1 cellular context compared by ENCODE assay signal in the genomic region with DNA sequence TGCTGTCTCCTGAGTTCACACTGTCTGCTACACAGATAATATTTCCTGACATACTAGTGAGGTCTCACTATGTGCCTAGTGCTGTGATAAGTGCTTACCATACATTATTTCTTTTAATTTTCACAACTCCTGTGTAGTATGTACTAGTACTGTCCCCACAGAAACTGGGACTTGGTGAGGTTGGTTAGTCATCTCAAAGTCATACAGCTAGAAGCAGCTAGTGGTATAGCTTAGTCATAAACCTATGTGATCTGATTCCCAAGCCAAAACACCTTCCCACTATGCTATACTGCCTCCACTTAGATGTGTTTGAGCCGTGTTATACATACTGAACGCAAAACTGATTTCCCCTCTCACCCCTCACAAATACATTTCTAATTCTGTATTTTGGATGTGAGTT.
TF ChIP-seq lines count a peak whose summit lies in the region.

No MANE protein-coding gene starts in this region.

TF ChIP-seq in HCT116, 20 proteins besides CTCF, POLR2A, EP300 and RAD21 (continued from another document):
- no peak for TF ChIP-seq TCF7L2 (IDR thresholded peaks at IDR 0.05; ENCODE audit: borderline replicate concordance, extremely low read depth, insufficient read depth, insufficient read length)
- TF ChIP-seq SP1 (IDR thresholded peaks at IDR 0.05; ENCODE audit: low read depth) = no peak
- TF ChIP-seq, protein P1, sequence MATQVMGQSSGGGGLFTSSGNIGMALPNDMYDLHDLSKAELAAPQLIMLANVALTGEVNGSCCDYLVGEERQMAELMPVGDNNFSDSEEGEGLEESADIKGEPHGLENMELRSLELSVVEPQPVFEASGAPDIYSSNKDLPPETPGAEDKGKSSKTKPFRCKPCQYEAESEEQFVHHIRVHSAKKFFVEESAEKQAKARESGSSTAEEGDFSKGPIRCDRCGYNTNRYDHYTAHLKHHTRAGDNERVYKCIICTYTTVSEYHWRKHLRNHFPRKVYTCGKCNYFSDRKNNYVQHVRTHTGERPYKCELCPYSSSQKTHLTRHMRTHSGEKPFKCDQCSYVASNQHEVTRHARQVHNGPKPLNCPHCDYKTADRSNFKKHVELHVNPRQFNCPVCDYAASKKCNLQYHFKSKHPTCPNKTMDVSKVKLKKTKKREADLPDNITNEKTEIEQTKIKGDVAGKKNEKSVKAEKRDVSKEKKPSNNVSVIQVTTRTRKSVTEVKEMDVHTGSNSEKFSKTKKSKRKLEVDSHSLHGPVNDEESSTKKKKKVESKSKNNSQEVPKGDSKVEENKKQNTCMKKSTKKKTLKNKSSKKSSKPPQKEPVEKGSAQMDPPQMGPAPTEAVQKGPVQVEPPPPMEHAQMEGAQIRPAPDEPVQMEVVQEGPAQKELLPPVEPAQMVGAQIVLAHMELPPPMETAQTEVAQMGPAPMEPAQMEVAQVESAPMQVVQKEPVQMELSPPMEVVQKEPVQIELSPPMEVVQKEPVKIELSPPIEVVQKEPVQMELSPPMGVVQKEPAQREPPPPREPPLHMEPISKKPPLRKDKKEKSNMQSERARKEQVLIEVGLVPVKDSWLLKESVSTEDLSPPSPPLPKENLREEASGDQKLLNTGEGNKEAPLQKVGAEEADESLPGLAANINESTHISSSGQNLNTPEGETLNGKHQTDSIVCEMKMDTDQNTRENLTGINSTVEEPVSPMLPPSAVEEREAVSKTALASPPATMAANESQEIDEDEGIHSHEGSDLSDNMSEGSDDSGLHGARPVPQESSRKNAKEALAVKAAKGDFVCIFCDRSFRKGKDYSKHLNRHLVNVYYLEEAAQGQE (IDR thresholded peaks at IDR 0.05; ENCODE audit: low read depth) = no peak
- no peak for TF ChIP-seq JUND (IDR thresholded peaks at IDR 0.05)
- no peak for TF ChIP-seq CEBPB (IDR thresholded peaks at IDR 0.05; ENCODE audit: low read depth)
- TF ChIP-seq, protein P2, sequence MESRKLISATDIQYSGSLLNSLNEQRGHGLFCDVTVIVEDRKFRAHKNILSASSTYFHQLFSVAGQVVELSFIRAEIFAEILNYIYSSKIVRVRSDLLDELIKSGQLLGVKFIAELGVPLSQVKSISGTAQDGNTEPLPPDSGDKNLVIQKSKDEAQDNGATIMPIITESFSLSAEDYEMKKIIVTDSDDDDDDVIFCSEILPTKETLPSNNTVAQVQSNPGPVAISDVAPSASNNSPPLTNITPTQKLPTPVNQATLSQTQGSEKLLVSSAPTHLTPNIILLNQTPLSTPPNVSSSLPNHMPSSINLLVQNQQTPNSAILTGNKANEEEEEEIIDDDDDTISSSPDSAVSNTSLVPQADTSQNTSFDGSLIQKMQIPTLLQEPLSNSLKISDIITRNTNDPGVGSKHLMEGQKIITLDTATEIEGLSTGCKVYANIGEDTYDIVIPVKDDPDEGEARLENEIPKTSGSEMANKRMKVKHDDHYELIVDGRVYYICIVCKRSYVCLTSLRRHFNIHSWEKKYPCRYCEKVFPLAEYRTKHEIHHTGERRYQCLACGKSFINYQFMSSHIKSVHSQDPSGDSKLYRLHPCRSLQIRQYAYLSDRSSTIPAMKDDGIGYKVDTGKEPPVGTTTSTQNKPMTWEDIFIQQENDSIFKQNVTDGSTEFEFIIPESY (IDR thresholded peaks at IDR 0.05; ENCODE audit: extremely low read depth, insufficient replicate concordance, low read length) = no peak
- TF ChIP-seq, protein P3, sequence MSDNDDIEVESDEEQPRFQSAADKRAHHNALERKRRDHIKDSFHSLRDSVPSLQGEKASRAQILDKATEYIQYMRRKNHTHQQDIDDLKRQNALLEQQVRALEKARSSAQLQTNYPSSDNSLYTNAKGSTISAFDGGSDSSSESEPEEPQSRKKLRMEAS (IDR thresholded peaks at IDR 0.05) = no peak
- TF ChIP-seq EGR1 (IDR thresholded peaks at IDR 0.05; ENCODE audit: low read depth) = no peak
- TF ChIP-seq ZNF274 (IDR thresholded peaks at IDR 0.05; ENCODE audit: low read depth, low read length) = no peak
- TF ChIP-seq YY1 (IDR thresholded peaks at IDR 0.05; ENCODE audit: extremely low read depth, insufficient replicate concordance, low read depth, low read length) = no peak
- TF ChIP-seq FOSL1 (IDR thresholded peaks at IDR 0.05; ENCODE audit: low read depth) = no peak
- TF ChIP-seq EZH2 (IDR thresholded peaks at IDR 0.05) = no peak
- TF ChIP-seq ZFX (IDR thresholded peaks at IDR 0.05) = no peak
- no peak for TF ChIP-seq EZH2phosphoT487 (IDR thresholded peaks at IDR 0.05; ENCODE audit: borderline replicate concordance)
- TF ChIP-seq, protein P4, sequence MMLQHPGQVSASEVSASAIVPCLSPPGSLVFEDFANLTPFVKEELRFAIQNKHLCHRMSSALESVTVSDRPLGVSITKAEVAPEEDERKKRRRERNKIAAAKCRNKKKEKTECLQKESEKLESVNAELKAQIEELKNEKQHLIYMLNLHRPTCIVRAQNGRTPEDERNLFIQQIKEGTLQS (IDR thresholded peaks at IDR 0.05) = no peak
- no peak for TF ChIP-seq POLR2AphosphoS5 (IDR thresholded peaks at IDR 0.05; ENCODE audit: low read depth, low read length)
TF ChIP-seq in HCT116: peak in this region for 0.
